In genomic region chr6:122803056-122803695, GRCh38 we compare ENCODE assay signal across 1 cellular context.
TF ChIP-seq lines count a peak whose summit lies in the region.

No MANE protein-coding gene starts in this region.

TF ChIP-seq in liver, 16 proteins besides CTCF, POLR2A, EP300 and RAD21 (continued from another document):
- peak; percentile 65 for TF ChIP-seq ZBTB33 (IDR thresholded peaks at IDR 0.05)
- peak in 1 of 2 donors; percentile 17 for TF ChIP-seq GABPA (IDR thresholded peaks at IDR 0.05 in 1 of 2, conservative IDR thresholded peaks at IDR 0.05 in 1 of 2)
- TF ChIP-seq TAF1 (conservative IDR thresholded peaks at IDR 0.05), result no peak
- no peak for TF ChIP-seq HNF4G (IDR thresholded peaks at IDR 0.05)
- TF ChIP-seq, protein P1, sequence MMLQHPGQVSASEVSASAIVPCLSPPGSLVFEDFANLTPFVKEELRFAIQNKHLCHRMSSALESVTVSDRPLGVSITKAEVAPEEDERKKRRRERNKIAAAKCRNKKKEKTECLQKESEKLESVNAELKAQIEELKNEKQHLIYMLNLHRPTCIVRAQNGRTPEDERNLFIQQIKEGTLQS (IDR thresholded peaks at IDR 0.05), result no peak
- TF ChIP-seq, protein P2, sequence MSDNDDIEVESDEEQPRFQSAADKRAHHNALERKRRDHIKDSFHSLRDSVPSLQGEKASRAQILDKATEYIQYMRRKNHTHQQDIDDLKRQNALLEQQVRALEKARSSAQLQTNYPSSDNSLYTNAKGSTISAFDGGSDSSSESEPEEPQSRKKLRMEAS (IDR thresholded peaks at IDR 0.05), result peak; percentile 64
- TF ChIP-seq HNF4A (conservative IDR thresholded peaks at IDR 0.05), result peak; percentile 12 to 68
- TF ChIP-seq JUND (IDR thresholded peaks at IDR 0.05), result no peak
- TF ChIP-seq EGR1 (IDR thresholded peaks at IDR 0.05; ENCODE audit: low read depth in 2 of 2), result no peak
- peak; percentile 77 for TF ChIP-seq FOXA2 (IDR thresholded peaks at IDR 0.05)
